8 cellular contexts compared by ENCODE assay signal in genomic region chr1:151165738-151166505, GRCh38. TPM values are rescaled to one million over a fixed set of nuclear protein-coding genes. Genes with fewer than 3 reads are reported as not detected.
DNase-seq lines count a peak whose midpoint lies in the region; TF ChIP-seq lines count a peak whose summit lies in the region.

Gene LYSMD1, minus strand, starts transcription at chr1:151165902. Its CDS starts 644 bp downstream, at chr1:151165258.
A gene with protein sequence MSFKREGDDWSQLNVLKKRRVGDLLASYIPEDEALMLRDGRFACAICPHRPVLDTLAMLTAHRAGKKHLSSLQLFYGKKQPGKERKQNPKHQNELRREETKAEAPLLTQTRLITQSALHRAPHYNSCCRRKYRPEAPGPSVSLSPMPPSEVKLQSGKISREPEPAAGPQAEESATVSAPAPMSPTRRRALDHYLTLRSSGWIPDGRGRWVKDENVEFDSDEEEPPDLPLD (plus strand): TSS chr1:151166144. CDS start chr1:151166153, 9 bp downstream.

- H3K4me1 ChIP-seq in effector memory CD4-positive, alpha-beta T cell (ENCODE audit: control insufficient read depth, insufficient read depth, low read length, poor library complexity, severe bottlenecking) = peaks cover 26% of the 10 kb centered on the region

- no peak for TF ChIP-seq CTCF in GM20000 (IDR thresholded peaks at IDR 0.05; ENCODE audit: extremely low read depth, missing control alignments)

- peak within 1 kb of the TSS; percentile 78 for H3K4me3 ChIP-seq in effector memory CD4-positive, alpha-beta T cell (ENCODE audit: insufficient read depth, low read depth, low read length, poor library complexity, severe bottlenecking)

- no peaks in the 10 kb centered on the region for H3K9me3 ChIP-seq in effector memory CD4-positive, alpha-beta T cell (ENCODE audit: control insufficient read depth, low read length)

- peak; percentile 99 for DNase-seq in COLO668 (lab: John Stamatoyannopoulos, UW; ENCODE audit: unreplicated experiment)
- peak; percentile 91 for DNase-seq in GM20000 (ENCODE audit: low spot score)
- peak; percentile 96 for DNase-seq in HT-29 (ENCODE audit: low spot score)
- peak; percentile 94 for DNase-seq in NK-92 treated with Interleukin-12 subunit alpha and Interleukin-12 subunit beta, amount 100 ng/mL, for 24 hours (lab: John Stamatoyannopoulos, UW)
- peak; percentile 87 to 92 for DNase-seq in activated CD8-positive, alpha-beta memory T cell treated with anti-CD3 and anti-CD28 coated beads for 4 hours (ENCODE audit: low read depth in 2 of 2)
- DNase-seq in effector memory CD4-positive, alpha-beta T cell = peak; percentile 94 to 95 (median 95)
- peak; percentile 97 to 99 for DNase-seq in lung microvascular endothelial cell (ENCODE audit: low read depth in 2 of 2)
- peak; percentile 80 to 91 (median 90) for DNase-seq in stimulated activated CD4-positive, alpha-beta T cell treated with anti-CD3 and anti-CD28 coated beads, TNF-alpha, amount 100 ng/mL, for 4 hours (ENCODE audit: low read depth in 3 of 3)

- peak within 1 kb of the TSS; percentile 66 for H3K27ac ChIP-seq in effector memory CD4-positive, alpha-beta T cell (ENCODE audit: insufficient read depth, low read length, poor library complexity, severe bottlenecking)

- no peaks in the 10 kb centered on the region for H3K27me3 ChIP-seq in effector memory CD4-positive, alpha-beta T cell (replicated peaks; ENCODE audit: control insufficient read depth, insufficient read depth, low read length, poor library complexity, severe bottlenecking)

- peaks cover 27% of the 10 kb centered on the region for H3K36me3 ChIP-seq in effector memory CD4-positive, alpha-beta T cell (ENCODE audit: control insufficient read depth, insufficient read depth, low read length)

RNA-seq across cellular contexts. Expression of gene LYSMD1, which starts in this region (rescaled TPM):
- total RNA-seq in HT-29 (2014; rRNA removed; shearing (Covaris generic)) = 0.43 and 0.60 TPM in 2 replicates
- total RNA-seq in lung microvascular endothelial cell = 2.0 and 5.0 TPM in 2 replicates

RNA-seq across cellular contexts. Expression of the second gene that starts in this region (rescaled TPM):
- total RNA-seq in HT-29 (2014; rRNA removed; shearing (Covaris generic)) = 37.6 and 48.4 TPM in 2 replicates
- total RNA-seq in lung microvascular endothelial cell = 16.3 and 26.8 TPM in 2 replicates

Comparison
In these comparisons a context has a peak if more than half of its experiments do, and no peak if none do; other contexts are left out.
1. Peak in every context shown above with its lines: DNase-seq, H3K4me3 ChIP-seq and H3K27ac ChIP-seq.